ENCODE assay signal across 1 cellular context in the genomic region with DNA sequence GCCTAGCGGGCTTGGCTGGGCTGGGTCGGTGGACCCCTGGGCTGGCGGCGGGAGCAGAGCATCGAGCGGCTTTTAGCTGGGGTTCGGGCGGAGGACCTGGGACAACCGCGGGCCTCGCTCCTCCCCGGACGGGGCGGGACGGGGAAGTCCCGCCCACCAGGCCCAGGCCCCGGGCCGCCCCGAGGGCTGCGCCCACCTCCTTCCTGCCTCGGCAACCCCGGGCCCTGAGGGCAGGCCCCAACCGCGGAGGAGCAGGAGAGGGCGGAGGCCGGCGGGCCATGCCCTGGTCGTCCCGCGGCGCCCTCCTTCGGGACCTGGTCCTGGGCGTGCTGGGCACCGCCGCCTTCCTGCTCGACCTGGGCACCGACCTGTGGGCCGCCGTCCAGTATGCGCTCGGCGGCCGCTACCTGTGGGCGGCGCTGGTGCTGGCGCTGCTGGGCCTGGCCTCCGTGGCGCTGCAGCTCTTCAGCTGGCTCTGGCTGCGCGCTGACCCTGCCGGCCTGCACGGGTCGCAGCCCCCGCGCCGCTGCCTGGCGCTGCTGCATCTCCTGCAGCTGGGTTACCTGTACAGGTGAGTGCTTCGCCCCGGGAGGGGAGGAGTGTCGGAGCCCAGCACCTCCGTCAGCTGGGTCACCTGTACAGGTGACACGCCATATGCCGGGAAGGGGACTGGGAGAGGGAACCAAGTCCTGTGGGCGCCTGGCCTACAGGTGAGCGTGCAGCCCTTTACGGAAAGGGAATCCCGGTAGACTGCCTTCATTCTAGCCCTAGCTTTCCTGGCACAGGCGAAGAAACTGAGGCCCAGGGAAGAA.
TF ChIP-seq lines count a peak whose summit lies in the region.

A gene with protein sequence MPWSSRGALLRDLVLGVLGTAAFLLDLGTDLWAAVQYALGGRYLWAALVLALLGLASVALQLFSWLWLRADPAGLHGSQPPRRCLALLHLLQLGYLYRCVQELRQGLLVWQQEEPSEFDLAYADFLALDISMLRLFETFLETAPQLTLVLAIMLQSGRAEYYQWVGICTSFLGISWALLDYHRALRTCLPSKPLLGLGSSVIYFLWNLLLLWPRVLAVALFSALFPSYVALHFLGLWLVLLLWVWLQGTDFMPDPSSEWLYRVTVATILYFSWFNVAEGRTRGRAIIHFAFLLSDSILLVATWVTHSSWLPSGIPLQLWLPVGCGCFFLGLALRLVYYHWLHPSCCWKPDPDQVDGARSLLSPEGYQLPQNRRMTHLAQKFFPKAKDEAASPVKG (plus strand): TSS at position 182 of the 812 bp plus-strand sequence. CDS start 97 bp downstream, at position 279.

TF ChIP-seq in GM12878, 131 proteins besides CTCF, POLR2A, EP300 and RAD21 (continued from another document and continues in another):
- TF ChIP-seq EED (IDR thresholded peaks at IDR 0.05; ENCODE audit: low read depth) (0 out of 2 replicates have a peak, but pooled peaks have one; percentile 14), NFXL1 (IDR thresholded peaks at IDR 0.05; ENCODE audit: borderline replicate concordance) (no peak), MTA3 (IDR thresholded peaks at IDR 0.05; ENCODE audit: borderline replicate concordance, low read length) (no peak), HDGF (IDR thresholded peaks at IDR 0.05) (no peak), NR2C2 (IDR thresholded peaks at IDR 0.05; ENCODE audit: borderline replicate concordance, control insufficient read depth, insufficient read length, low read depth) (no peak), SP1 (IDR thresholded peaks at IDR 0.05; ENCODE audit: low read depth, low read length) (peak; percentile 23), YY1 (IDR thresholded peaks at IDR 0.05; ENCODE audit: low read depth, low read length) (no peak), SREBF1 (IDR thresholded peaks at IDR 0.05; ENCODE audit: low read length) (no peak), RFX5 (IDR thresholded peaks at IDR 0.05; ENCODE audit: low read depth, low read length) (no peak), RUNX3 (IDR thresholded peaks at IDR 0.05; ENCODE audit: low read length) (no peak), ZNF24 (IDR thresholded peaks at IDR 0.05) (no peak), NFYA (IDR thresholded peaks at IDR 0.05; ENCODE audit: borderline replicate concordance, low read depth, low read length) (no peak), BMI1 (IDR thresholded peaks at IDR 0.05; ENCODE audit: borderline replicate concordance) (no peak), SMARCA5 (IDR thresholded peaks at IDR 0.05) (peak; percentile 68; the same call in 1 of the 2 replicates), SIX5 (IDR thresholded peaks at IDR 0.05; ENCODE audit: low read depth, low read length, severe bottlenecking) (no peak), MYC (IDR thresholded peaks at IDR 0.05; ENCODE audit: insufficient read depth, insufficient read length, insufficient replicate concordance, low read length, severe bottlenecking) (no peak), TCF3 (IDR thresholded peaks at IDR 0.05; ENCODE audit: borderline replicate concordance, insufficient read depth, low read depth, low read length) (0 out of 2 replicates have a peak, but pooled peaks have one; percentile 27), TBL1XR1 (IDR thresholded peaks at IDR 0.05; ENCODE audit: low read depth, low read length) (no peak), CREM (IDR thresholded peaks at IDR 0.05; ENCODE audit: low read depth) (no peak), ZNF622 (IDR thresholded peaks at IDR 0.05) (no peak), SMAD1 (IDR thresholded peaks at IDR 0.05; ENCODE audit: low read depth, partially characterized antibody) (no peak), POLR2AphosphoS2 (IDR thresholded peaks at IDR 0.05; ENCODE audit: low read depth, low read length) (no peak), CHD2 (IDR thresholded peaks at IDR 0.05; ENCODE audit: borderline replicate concordance, low read depth, low read length) (no peak)
- TF ChIP-seq, protein P1, sequence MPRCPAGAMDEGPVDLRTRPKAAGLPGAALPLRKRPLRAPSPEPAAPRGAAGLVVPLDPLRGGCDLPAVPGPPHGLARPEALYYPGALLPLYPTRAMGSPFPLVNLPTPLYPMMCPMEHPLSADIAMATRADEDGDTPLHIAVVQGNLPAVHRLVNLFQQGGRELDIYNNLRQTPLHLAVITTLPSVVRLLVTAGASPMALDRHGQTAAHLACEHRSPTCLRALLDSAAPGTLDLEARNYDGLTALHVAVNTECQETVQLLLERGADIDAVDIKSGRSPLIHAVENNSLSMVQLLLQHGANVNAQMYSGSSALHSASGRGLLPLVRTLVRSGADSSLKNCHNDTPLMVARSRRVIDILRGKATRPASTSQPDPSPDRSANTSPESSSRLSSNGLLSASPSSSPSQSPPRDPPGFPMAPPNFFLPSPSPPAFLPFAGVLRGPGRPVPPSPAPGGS (IDR thresholded peaks at IDR 0.05; ENCODE audit: borderline replicate concordance, insufficient read depth, low read depth, low read length, poor library complexity, severe bottlenecking): no peak
- TF ChIP-seq, protein P2, sequence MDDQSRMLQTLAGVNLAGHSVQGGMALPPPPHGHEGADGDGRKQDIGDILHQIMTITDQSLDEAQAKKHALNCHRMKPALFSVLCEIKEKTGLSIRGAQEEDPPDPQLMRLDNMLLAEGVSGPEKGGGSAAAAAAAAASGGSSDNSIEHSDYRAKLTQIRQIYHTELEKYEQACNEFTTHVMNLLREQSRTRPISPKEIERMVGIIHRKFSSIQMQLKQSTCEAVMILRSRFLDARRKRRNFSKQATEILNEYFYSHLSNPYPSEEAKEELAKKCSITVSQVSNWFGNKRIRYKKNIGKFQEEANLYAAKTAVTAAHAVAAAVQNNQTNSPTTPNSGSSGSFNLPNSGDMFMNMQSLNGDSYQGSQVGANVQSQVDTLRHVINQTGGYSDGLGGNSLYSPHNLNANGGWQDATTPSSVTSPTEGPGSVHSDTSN (IDR thresholded peaks at IDR 0.05; ENCODE audit: insufficient replicate concordance, low read depth, low read length): no peak
- TF ChIP-seq, protein P3, sequence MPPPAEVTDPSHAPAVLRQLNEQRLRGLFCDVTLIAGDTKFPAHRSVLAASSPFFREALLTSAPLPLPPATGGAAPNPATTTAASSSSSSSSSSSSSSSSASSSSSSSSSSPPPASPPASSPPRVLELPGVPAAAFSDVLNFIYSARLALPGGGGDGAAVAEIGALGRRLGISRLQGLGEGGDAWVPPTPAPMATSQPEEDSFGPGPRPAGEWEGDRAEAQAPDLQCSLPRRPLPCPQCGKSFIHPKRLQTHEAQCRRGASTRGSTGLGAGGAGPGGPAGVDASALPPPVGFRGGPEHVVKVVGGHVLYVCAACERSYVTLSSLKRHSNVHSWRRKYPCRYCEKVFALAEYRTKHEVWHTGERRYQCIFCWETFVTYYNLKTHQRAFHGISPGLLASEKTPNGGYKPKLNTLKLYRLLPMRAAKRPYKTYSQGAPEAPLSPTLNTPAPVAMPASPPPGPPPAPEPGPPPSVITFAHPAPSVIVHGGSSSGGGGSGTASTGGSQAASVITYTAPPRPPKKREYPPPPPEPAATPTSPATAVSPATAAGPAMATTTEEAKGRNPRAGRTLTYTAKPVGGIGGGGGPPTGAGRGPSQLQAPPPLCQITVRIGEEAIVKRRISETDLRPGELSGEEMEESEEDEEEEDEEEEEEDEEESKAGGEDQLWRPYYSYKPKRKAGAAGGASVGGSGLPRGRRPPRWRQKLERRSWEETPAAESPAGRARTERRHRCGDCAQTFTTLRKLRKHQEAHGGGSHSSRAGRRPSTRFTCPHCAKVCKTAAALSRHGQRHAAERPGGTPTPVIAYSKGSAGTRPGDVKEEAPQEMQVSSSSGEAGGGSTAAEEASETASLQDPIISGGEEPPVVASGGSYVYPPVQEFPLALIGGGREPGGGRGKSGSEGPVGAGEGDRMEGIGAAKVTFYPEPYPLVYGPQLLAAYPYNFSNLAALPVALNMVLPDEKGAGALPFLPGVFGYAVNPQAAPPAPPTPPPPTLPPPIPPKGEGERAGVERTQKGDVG (CRISPR knock-in tag; IDR thresholded peaks at IDR 0.05): no peak
- TF ChIP-seq, protein P4, sequence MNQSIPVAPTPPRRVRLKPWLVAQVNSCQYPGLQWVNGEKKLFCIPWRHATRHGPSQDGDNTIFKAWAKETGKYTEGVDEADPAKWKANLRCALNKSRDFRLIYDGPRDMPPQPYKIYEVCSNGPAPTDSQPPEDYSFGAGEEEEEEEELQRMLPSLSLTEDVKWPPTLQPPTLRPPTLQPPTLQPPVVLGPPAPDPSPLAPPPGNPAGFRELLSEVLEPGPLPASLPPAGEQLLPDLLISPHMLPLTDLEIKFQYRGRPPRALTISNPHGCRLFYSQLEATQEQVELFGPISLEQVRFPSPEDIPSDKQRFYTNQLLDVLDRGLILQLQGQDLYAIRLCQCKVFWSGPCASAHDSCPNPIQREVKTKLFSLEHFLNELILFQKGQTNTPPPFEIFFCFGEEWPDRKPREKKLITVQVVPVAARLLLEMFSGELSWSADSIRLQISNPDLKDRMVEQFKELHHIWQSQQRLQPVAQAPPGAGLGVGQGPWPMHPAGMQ (IDR thresholded peaks at IDR 0.05; ENCODE audit: borderline replicate concordance): no peak
- TF ChIP-seq, protein P5, sequence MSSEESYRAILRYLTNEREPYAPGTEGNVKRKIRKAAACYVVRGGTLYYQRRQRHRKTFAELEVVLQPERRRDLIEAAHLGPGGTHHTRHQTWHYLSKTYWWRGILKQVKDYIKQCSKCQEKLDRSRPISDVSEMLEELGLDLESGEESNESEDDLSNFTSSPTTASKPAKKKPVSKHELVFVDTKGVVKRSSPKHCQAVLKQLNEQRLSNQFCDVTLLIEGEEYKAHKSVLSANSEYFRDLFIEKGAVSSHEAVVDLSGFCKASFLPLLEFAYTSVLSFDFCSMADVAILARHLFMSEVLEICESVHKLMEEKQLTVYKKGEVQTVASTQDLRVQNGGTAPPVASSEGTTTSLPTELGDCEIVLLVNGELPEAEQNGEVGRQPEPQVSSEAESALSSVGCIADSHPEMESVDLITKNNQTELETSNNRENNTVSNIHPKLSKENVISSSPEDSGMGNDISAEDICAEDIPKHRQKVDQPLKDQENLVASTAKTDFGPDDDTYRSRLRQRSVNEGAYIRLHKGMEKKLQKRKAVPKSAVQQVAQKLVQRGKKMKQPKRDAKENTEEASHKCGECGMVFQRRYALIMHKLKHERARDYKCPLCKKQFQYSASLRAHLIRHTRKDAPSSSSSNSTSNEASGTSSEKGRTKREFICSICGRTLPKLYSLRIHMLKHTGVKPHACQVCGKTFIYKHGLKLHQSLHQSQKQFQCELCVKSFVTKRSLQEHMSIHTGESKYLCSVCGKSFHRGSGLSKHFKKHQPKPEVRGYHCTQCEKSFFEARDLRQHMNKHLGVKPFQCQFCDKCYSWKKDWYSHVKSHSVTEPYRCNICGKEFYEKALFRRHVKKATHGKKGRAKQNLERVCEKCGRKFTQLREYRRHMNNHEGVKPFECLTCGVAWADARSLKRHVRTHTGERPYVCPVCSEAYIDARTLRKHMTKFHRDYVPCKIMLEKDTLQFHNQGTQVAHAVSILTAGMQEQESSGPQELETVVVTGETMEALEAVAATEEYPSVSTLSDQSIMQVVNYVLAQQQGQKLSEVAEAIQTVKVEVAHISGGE (CRISPR knock-in tag; IDR thresholded peaks at IDR 0.05): no peak
- TF ChIP-seq, protein P6, sequence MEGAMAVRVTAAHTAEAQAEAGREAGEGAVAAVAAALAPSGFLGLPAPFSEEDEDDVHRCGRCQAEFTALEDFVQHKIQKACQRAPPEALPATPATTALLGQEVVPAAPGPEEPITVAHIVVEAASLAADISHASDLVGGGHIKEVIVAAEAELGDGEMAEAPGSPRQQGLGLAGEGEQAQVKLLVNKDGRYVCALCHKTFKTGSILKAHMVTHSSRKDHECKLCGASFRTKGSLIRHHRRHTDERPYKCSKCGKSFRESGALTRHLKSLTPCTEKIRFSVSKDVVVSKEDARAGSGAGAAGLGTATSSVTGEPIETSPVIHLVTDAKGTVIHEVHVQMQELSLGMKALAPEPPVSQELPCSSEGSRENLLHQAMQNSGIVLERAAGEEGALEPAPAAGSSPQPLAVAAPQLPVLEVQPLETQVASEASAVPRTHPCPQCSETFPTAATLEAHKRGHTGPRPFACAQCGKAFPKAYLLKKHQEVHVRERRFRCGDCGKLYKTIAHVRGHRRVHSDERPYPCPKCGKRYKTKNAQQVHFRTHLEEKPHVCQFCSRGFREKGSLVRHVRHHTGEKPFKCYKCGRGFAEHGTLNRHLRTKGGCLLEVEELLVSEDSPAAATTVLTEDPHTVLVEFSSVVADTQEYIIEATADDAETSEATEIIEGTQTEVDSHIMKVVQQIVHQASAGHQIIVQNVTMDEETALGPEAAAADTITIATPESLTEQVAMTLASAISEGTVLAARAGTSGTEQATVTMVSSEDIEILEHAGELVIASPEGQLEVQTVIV (IDR thresholded peaks at IDR 0.05; ENCODE audit: borderline replicate concordance, partially characterized antibody): no peak
- TF ChIP-seq, protein P7, sequence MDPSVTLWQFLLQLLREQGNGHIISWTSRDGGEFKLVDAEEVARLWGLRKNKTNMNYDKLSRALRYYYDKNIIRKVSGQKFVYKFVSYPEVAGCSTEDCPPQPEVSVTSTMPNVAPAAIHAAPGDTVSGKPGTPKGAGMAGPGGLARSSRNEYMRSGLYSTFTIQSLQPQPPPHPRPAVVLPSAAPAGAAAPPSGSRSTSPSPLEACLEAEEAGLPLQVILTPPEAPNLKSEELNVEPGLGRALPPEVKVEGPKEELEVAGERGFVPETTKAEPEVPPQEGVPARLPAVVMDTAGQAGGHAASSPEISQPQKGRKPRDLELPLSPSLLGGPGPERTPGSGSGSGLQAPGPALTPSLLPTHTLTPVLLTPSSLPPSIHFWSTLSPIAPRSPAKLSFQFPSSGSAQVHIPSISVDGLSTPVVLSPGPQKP (IDR thresholded peaks at IDR 0.05; ENCODE audit: low read depth, low read length): no peak
- TF ChIP-seq, protein P8, sequence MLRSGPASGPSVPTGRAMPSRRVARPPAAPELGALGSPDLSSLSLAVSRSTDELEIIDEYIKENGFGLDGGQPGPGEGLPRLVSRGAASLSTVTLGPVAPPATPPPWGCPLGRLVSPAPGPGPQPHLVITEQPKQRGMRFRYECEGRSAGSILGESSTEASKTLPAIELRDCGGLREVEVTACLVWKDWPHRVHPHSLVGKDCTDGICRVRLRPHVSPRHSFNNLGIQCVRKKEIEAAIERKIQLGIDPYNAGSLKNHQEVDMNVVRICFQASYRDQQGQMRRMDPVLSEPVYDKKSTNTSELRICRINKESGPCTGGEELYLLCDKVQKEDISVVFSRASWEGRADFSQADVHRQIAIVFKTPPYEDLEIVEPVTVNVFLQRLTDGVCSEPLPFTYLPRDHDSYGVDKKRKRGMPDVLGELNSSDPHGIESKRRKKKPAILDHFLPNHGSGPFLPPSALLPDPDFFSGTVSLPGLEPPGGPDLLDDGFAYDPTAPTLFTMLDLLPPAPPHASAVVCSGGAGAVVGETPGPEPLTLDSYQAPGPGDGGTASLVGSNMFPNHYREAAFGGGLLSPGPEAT (IDR thresholded peaks at IDR 0.05; ENCODE audit: low read depth): no peak
- TF ChIP-seq, protein P9, sequence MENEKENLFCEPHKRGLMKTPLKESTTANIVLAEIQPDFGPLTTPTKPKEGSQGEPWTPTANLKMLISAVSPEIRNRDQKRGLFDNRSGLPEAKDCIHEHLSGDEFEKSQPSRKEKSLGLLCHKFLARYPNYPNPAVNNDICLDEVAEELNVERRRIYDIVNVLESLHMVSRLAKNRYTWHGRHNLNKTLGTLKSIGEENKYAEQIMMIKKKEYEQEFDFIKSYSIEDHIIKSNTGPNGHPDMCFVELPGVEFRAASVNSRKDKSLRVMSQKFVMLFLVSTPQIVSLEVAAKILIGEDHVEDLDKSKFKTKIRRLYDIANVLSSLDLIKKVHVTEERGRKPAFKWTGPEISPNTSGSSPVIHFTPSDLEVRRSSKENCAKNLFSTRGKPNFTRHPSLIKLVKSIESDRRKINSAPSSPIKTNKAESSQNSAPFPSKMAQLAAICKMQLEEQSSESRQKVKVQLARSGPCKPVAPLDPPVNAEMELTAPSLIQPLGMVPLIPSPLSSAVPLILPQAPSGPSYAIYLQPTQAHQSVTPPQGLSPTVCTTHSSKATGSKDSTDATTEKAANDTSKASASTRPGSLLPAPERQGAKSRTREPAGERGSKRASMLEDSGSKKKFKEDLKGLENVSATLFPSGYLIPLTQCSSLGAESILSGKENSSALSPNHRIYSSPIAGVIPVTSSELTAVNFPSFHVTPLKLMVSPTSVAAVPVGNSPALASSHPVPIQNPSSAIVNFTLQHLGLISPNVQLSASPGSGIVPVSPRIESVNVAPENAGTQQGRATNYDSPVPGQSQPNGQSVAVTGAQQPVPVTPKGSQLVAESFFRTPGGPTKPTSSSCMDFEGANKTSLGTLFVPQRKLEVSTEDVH (IDR thresholded peaks at IDR 0.05; ENCODE audit: low read depth, partially characterized antibody): no peak
